19 cellular contexts compared by ENCODE assay signal in genomic region chr2:238095143-238095542, GRCh38. TPM values are rescaled to one million over a fixed set of nuclear protein-coding genes. Genes with fewer than 3 reads are reported as not detected.
"Had no signal": no experiment of that assay in that cellular context is flagged by ENCODE, and none has a peak within 500 bp of the region (broad histone marks: within the 10 kb centered on the region; RNA-seq: fewer than 3 reads in every experiment).

No MANE protein-coding gene starts in this region.

- H3K4me3 ChIP-seq: heart left ventricle, pancreas, psoas muscle, tibial nerve had no signal

- H3K36me3 Mint-ChIP-seq: brain, natural killer cell had no signal

- H3K4me1 Mint-ChIP-seq: activated naive CD4-positive, alpha-beta T cell treated with anti-CD3 and anti-CD28 coated beads, Interleukin-2, amount 10 ng/mL, durations not matched to agents 7 days and 5 days; natural killer cell had no signal

- H3K27ac ChIP-seq: heart left ventricle, psoas muscle, tibial nerve, VCaP had no signal

- H3K9me3 ChIP-seq: heart left ventricle, pancreas, psoas muscle, tibial nerve had no signal

- H3K36me3 ChIP-seq: pancreas had no signal

- H3K27me3 Mint-ChIP-seq: activated naive CD4-positive, alpha-beta T cell treated with anti-CD3 and anti-CD28 coated beads, Interleukin-2, amount 10 ng/mL, durations not matched to agents 7 days and 5 days; stimulated activated naive CD8-positive, alpha-beta T cell treated with anti-CD3 and anti-CD28 coated beads, Interleukin-15, amount 100 ng/mL, for 72 hours; T-cell had no signal

- H3K27ac Mint-ChIP-seq: activated naive CD4-positive, alpha-beta T cell treated with anti-CD3 and anti-CD28 coated beads, Interleukin-2, amount 10 ng/mL, durations not matched to agents 7 days and 5 days; brain; mesothelial cell of epicardium; natural killer cell; T-cell; T-helper 2 cell treated with Interferon-gamma antibody and Interleukin-4, amounts not matched to agents 5 μg/mL and 100 μg/mL, for 36 hours had no signal

- DNase-seq: activated CD4-positive, CD25-positive, alpha-beta regulatory T cell treated with anti-CD3 and anti-CD28 coated beads, Interleukin-2, amount 50 U/mL, for 72 hours; activated naive CD4-positive, alpha-beta T cell treated with anti-CD3 and anti-CD28 coated beads, Interleukin-2, amount 10 ng/mL, durations not matched to agents 7 days and 5 days; aorta; heart left ventricle; natural killer cell; right cardiac atrium; stimulated activated CD4-positive, alpha-beta T cell treated with anti-CD3 and anti-CD28 coated beads, Interleukin-1b, Interleukin-23, amount 100 ng/mL, for 48 hours; stimulated activated naive CD8-positive, alpha-beta T cell treated with anti-CD3 and anti-CD28 coated beads, Interleukin-15, amount 100 ng/mL, for 72 hours; T-cell had no signal

- H3K4me1 ChIP-seq: psoas muscle had no signal

- H3K4me3 Mint-ChIP-seq: activated naive CD4-positive, alpha-beta T cell treated with anti-CD3 and anti-CD28 coated beads, Interleukin-2, amount 10 ng/mL, durations not matched to agents 7 days and 5 days; brain; mesothelial cell of epicardium; natural killer cell; stimulated activated naive CD8-positive, alpha-beta T cell treated with anti-CD3 and anti-CD28 coated beads, Interleukin-15, amount 100 ng/mL, for 72 hours; T-cell; T-helper 2 cell treated with Interferon-gamma antibody and Interleukin-4, amounts not matched to agents 5 μg/mL and 100 μg/mL, for 36 hours had no signal

- H3K9me3 Mint-ChIP-seq: activated naive CD4-positive, alpha-beta T cell treated with anti-CD3 and anti-CD28 coated beads, Interleukin-2, amount 10 ng/mL, durations not matched to agents 7 days and 5 days; mesothelial cell of epicardium; natural killer cell; stimulated activated naive CD8-positive, alpha-beta T cell treated with anti-CD3 and anti-CD28 coated beads, Interleukin-15, amount 100 ng/mL, for 72 hours; T-cell; T-helper 2 cell treated with Interferon-gamma antibody and Interleukin-4, amounts not matched to agents 5 μg/mL and 100 μg/mL, for 36 hours had no signal

- ATAC-seq: heart left ventricle; left lobe of liver; natural killer cell; pancreas; psoas muscle; right cardiac atrium; stimulated activated naive CD8-positive, alpha-beta T cell treated with anti-CD3 and anti-CD28 coated beads, Interleukin-15, amount 100 ng/mL, for 72 hours; T-cell had no signal

- H3K27me3 ChIP-seq: heart left ventricle, pancreas, tibial nerve had no signal

RNA-seq across cellular contexts. Expression of gene ESPNL, which starts 5.0 kb away (rescaled TPM):
- total RNA-seq: aorta, lung microvascular endothelial cell, natural killer cell had no signal

RNA-seq across cellular contexts. Expression of gene KLHL30, which starts 43.3 kb away (rescaled TPM):
- total RNA-seq: lung microvascular endothelial cell, natural killer cell, T-cell had no signal
- polyA plus RNA-seq: keratinocyte had no signal
